2 cellular contexts compared by ENCODE assay signal in genomic region chr6:31680226-31680840, GRCh38.
TF ChIP-seq lines count a peak whose summit lies in the region.

No MANE protein-coding gene starts in this region.

TF ChIP-seq in SK-N-SH, 30 proteins besides CTCF, POLR2A, EP300 and RAD21:
- TF ChIP-seq USF1 (IDR thresholded peaks at IDR 0.05; ENCODE audit: borderline replicate concordance, low read depth): no peak
- TF ChIP-seq FOSL2 (IDR thresholded peaks at IDR 0.05; ENCODE audit: borderline replicate concordance, low read depth): no peak
- TF ChIP-seq RCOR1 (IDR thresholded peaks at IDR 0.05; ENCODE audit: low read length): no peak
- TF ChIP-seq RFX5 (IDR thresholded peaks at IDR 0.05; ENCODE audit: low read length): no peak
- TF ChIP-seq MEF2A (IDR thresholded peaks at IDR 0.05; ENCODE audit: borderline replicate concordance, low read depth): no peak
- TF ChIP-seq POLR2AphosphoS5 (IDR thresholded peaks at IDR 0.05; ENCODE audit: low read depth, low read length): no peak
- no peak for TF ChIP-seq SIN3A (IDR thresholded peaks at IDR 0.05; ENCODE audit: borderline replicate concordance, low read depth, low read length)
- no peak for TF ChIP-seq PBX3 (IDR thresholded peaks at IDR 0.05)
- no peak for TF ChIP-seq NRF1 (IDR thresholded peaks at IDR 0.05; ENCODE audit: low read depth, low read length)
- no peak for TF ChIP-seq FOXJ3 (CRISPR knock-in tag; IDR thresholded peaks at IDR 0.05)

TF ChIP-seq in SK-N-SH treated with all-trans-retinoic acid at 6 μM for 48 hours, 23 proteins besides CTCF, POLR2A, EP300 and RAD21:
- TF ChIP-seq POU6F1 (CRISPR knock-in tag; IDR thresholded peaks at IDR 0.05; ENCODE audit: borderline replicate concordance, low read depth) (no peak), ZFP30 (CRISPR knock-in tag; IDR thresholded peaks at IDR 0.05) (no peak), ZNF70 (CRISPR knock-in tag; IDR thresholded peaks at IDR 0.05) (no peak), CREB5 (CRISPR knock-in tag; IDR thresholded peaks at IDR 0.05; ENCODE audit: low read depth) (no peak), BACH2 (CRISPR knock-in tag; IDR thresholded peaks at IDR 0.05; ENCODE audit: borderline replicate concordance) (no peak), ZNF8 (CRISPR knock-in tag; IDR thresholded peaks at IDR 0.05) (no peak), RARB (CRISPR knock-in tag; IDR thresholded peaks at IDR 0.05) (no peak), ZFP3 (CRISPR knock-in tag; IDR thresholded peaks at IDR 0.05) (no peak), GLIS3 (CRISPR knock-in tag; IDR thresholded peaks at IDR 0.05) (no peak), ESRRG (CRISPR knock-in tag; IDR thresholded peaks at IDR 0.05) (no peak), ZNF565 (CRISPR knock-in tag; conservative IDR thresholded peaks at IDR 0.05; ENCODE audit: low read depth) (no peak)
